1 cellular context compared by ENCODE assay signal in genomic region chr17:77449908-77450741, GRCh38.
TF ChIP-seq lines count a peak whose summit lies in the region.

No MANE protein-coding gene starts in this region.

TF ChIP-seq in K562, 482 proteins besides CTCF, POLR2A, EP300 and RAD21 (continued from another document and continues in another):
- TF ChIP-seq ZNF609 (CRISPR knock-in tag; IDR thresholded peaks at IDR 0.05; ENCODE audit: borderline replicate concordance), result no peak
- TF ChIP-seq BMI1 (IDR thresholded peaks at IDR 0.05; ENCODE audit: low read length), result no peak
- TF ChIP-seq MTA1 (IDR thresholded peaks at IDR 0.05; ENCODE audit: borderline replicate concordance), result no peak
- TF ChIP-seq CEBPG (CRISPR knock-in tag; IDR thresholded peaks at IDR 0.05), result no peak
- no peak for TF ChIP-seq CEBPG (tag; conservative IDR thresholded peaks at IDR 0.05 in 1 of 2, IDR thresholded peaks at IDR 0.05 in 1 of 2)
- TF ChIP-seq FOXK2 (conservative IDR thresholded peaks at IDR 0.05 in 1 of 2, IDR thresholded peaks at IDR 0.05 in 1 of 2; ENCODE audit: low read depth in 2 of 2), result no peak
- TF ChIP-seq SMARCA4 (IDR thresholded peaks at IDR 0.05), result peak; percentile 31; the same call in 1 of the 2 replicates
- TF ChIP-seq ZNF77 (CRISPR knock-in tag; IDR thresholded peaks at IDR 0.05), result no peak
- no peak for TF ChIP-seq ZNF780A (CRISPR knock-in tag; IDR thresholded peaks at IDR 0.05)
- peak; percentile 11 for TF ChIP-seq TAF1 (IDR thresholded peaks at IDR 0.05; ENCODE audit: control insufficient read depth, extremely low read depth, insufficient read depth, low read length, severe bottlenecking)
- no peak for TF ChIP-seq YBX1 (IDR thresholded peaks at IDR 0.05)
- no peak for TF ChIP-seq CGGBP1 (CRISPR knock-in tag; IDR thresholded peaks at IDR 0.05)
- no peak for TF ChIP-seq ZFP91 (CRISPR knock-in tag; IDR thresholded peaks at IDR 0.05)
- no peak for TF ChIP-seq ARID3A (IDR thresholded peaks at IDR 0.05; ENCODE audit: borderline replicate concordance, low read depth, low read length)
- TF ChIP-seq MBD1 (CRISPR knock-in tag; IDR thresholded peaks at IDR 0.05), result no peak
- TF ChIP-seq POLR2G (IDR thresholded peaks at IDR 0.05; ENCODE audit: low read depth, low read length), result peak; percentile 49; the same call in 1 of the 2 replicates
- no peak for TF ChIP-seq MTA2 (IDR thresholded peaks at IDR 0.05; ENCODE audit: low read depth)
- peak; percentile 46 for TF ChIP-seq FOS (IDR thresholded peaks at IDR 0.05; ENCODE audit: extremely low read depth, insufficient read length)
- no peak for TF ChIP-seq ZNF408 (CRISPR knock-in tag; IDR thresholded peaks at IDR 0.05; ENCODE audit: low read depth)
- no peak for TF ChIP-seq ZNF57 (CRISPR knock-in tag; IDR thresholded peaks at IDR 0.05)
- no peak for TF ChIP-seq CHAMP1 (IDR thresholded peaks at IDR 0.05)
- TF ChIP-seq NELFE (IDR thresholded peaks at IDR 0.05; ENCODE audit: insufficient read depth, insufficient read length), result no peak
- TF ChIP-seq KLF13 (tag; IDR thresholded peaks at IDR 0.05; ENCODE audit: borderline replicate concordance, low read depth), result no peak
- TF ChIP-seq MLLT1 (IDR thresholded peaks at IDR 0.05), result no peak
- TF ChIP-seq MAX (CRISPR knock-in tag; IDR thresholded peaks at IDR 0.05), result peak; percentile 9; the same call in 1 of the 2 replicates
- no peak for TF ChIP-seq NKRF (IDR thresholded peaks at IDR 0.05; ENCODE audit: borderline replicate concordance)
- no peak for TF ChIP-seq RREB1 (CRISPR knock-in tag; IDR thresholded peaks at IDR 0.05)
- no peak for TF ChIP-seq EP400 (IDR thresholded peaks at IDR 0.05)
- no peak for TF ChIP-seq PHB (CRISPR knock-in tag; IDR thresholded peaks at IDR 0.05)
- TF ChIP-seq ZNF316 (IDR thresholded peaks at IDR 0.05), result no peak
